8 cellular contexts compared by ENCODE assay signal in the genomic region with DNA sequence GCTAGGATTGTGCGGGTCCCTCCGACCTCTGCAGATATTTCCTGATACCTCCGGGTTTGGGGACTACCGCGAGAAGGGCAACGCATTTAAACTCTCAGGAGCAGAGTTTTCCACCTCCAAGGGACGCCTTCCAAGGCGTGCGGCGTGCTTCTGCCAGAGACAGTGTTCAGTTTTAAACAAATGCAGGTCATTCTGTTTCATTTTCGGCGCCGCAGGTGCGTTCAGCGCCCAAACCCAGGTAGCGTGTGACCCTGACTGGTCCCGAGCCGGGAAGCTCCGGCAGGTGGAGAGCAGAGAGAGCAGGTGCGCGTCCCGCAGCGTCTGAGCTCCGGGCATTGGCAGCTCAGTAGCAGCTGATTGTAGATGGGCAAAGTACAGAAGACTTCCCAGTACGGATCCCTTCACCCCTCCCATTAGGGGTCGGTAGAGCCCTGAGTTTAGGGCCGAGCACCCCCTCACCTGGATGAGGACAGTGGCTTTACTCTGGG. TPM values are rescaled to one million over a fixed set of nuclear protein-coding genes. Genes with fewer than 3 reads are reported as not detected.
DNase-seq lines count a peak whose midpoint lies in the region; ATAC-seq and TF ChIP-seq lines count a peak whose summit lies in the region.

No MANE protein-coding gene starts in this region.

- no peaks in the 10 kb centered on the region for H3K36me3 ChIP-seq in prostate gland

- H3K9me3 ChIP-seq in prostate gland = no peaks in the 10 kb centered on the region

- DNase-seq in GM10266 (ENCODE audit: extremely low spot score) (peak; percentile 42), RPMI8226 (peak; percentile 86), fibroblast of pulmonary artery (ENCODE audit: low read depth) (no peak), prostate gland (ENCODE audit: low spot score) (no peak), SHP77 (lab: John Stamatoyannopoulos, UW) (no peak), CD1c-positive myeloid dendritic cell (ENCODE audit: extremely low spot score) (no peak)
- DNase-seq in activated CD4-positive, alpha-beta T cell treated with anti-CD3 and anti-CD28 coated beads for 48 hours = no peak

- TF ChIP-seq CTCF in GM10266 (IDR thresholded peaks at IDR 0.05; ENCODE audit: control insufficient read depth, insufficient read depth, low read depth, missing control alignments) = no peak
- no peak for TF ChIP-seq CTCF in fibroblast of pulmonary artery (IDR thresholded peaks at IDR 0.05; ENCODE audit: low read length, missing control alignments)
- no peak for TF ChIP-seq CTCF in prostate gland (IDR thresholded peaks at IDR 0.05)

- intact Hi-C loops in prostate gland (cut with DNase I) = no loop called here

- no peak overlapping the region for H3K27ac ChIP-seq in prostate gland

- no peak for TF ChIP-seq POLR2A in prostate gland (IDR thresholded peaks at IDR 0.05)

- H3K27me3 ChIP-seq in prostate gland (replicated peaks; ENCODE audit: insufficient read depth) = peaks cover 28% of the 10 kb centered on the region

- peaks cover 6% of the 10 kb centered on the region for H3K4me1 ChIP-seq in prostate gland (replicated peaks)

- ATAC-seq in HG03342 (IDR thresholded peaks at IDR 0.05; ENCODE audit: unreplicated experiment) = no peak

- 1% methylated on average over 27 of the region's 27 CpGs for WGBS in prostate gland

- H3K4me3 ChIP-seq in fibroblast of pulmonary artery (replicated peaks; ENCODE audit: low read depth, low read length) = peak overlapping the region; percentile 41
- H3K4me3 ChIP-seq in prostate gland = peak overlapping the region; percentile 6 to 20

RNA-seq across cellular contexts. Expression of gene CYP26A1, which starts 1.4 kb away (rescaled TPM):
- total RNA-seq in prostate gland = not detected

RNA-seq across cellular contexts. Expression of gene CYP26C1, which starts 11.7 kb away (rescaled TPM):
- total RNA-seq in prostate gland = 1 to 10 TPM in 1 of 2 donors, under 1 TPM in 1; 0.09 to 1.1 TPM

Comparison
In these comparisons a context has a peak if more than half of its experiments do, and no peak if none do; other contexts are left out.
1. DNase-seq: peak in GM10266 (single experiment) and RPMI8226 (single experiment); none in fibroblast of pulmonary artery (single experiment), prostate gland (single experiment), activated CD4-positive, alpha-beta T cell treated with anti-CD3 and anti-CD28 coated beads for 48 hours (single experiment), SHP77 (0 of 2) and CD1c-positive myeloid dendritic cell (single experiment).